Comparison of ENCODE assay signal across 8 cellular contexts in genomic region chr6:109236140-109237081, GRCh38.
DNase-seq lines count a peak whose midpoint lies in the region; ATAC-seq, FAIRE-seq and TF ChIP-seq lines count a peak whose summit lies in the region.

No MANE protein-coding gene starts in this region.

- H3K4me3 Mint-ChIP-seq in CD4-positive, alpha-beta T cell, result no peak overlapping the region

- H2AFZ ChIP-seq in HCT116 (ENCODE audit: low read depth, low read length, poor library complexity, severe bottlenecking), result no peak overlapping the region

- H3K9me3 ChIP-seq in CD4-positive, alpha-beta T cell (ENCODE audit: control insufficient read depth, low read length), result no peaks in the 10 kb centered on the region
- H3K9me3 ChIP-seq in HCT116 (ENCODE audit: control insufficient read depth in 1 of 2, insufficient read depth in 1 of 2, low read depth in 1 of 2, low read length in 2 of 2) (no peaks in the 10 kb centered on the region), body of pancreas (no peaks in the 10 kb centered on the region), small intestine (ENCODE audit: control insufficient read depth, low read depth) (no peaks in the 10 kb centered on the region)

- no peak for TF ChIP-seq CTCF in CD4-positive, alpha-beta T cell (IDR thresholded peaks at IDR 0.05)
- TF ChIP-seq CTCF in HCT116 (IDR thresholded peaks at IDR 0.05 in 2 of 3, conservative IDR thresholded peaks at IDR 0.05 in 1 of 3; ENCODE audit: borderline replicate concordance in 1 of 3, insufficient read depth in 1 of 3, low read depth in 2 of 3, low read length in 2 of 3) (0 out of 6 replicates have a peak, but pooled peaks of 1 of the 3 experiments have one; percentile 5), body of pancreas (IDR thresholded peaks at IDR 0.05) (peak in 6 of 7 experiments; percentile 19 to 64 (median 50))

- CTCF ChIA-PET in CD4-positive, alpha-beta T cell (lab: Charles Lee), result no interaction called here
- CTCF ChIA-PET in HCT116 (lab: Charles Lee), result no interaction called here

- H3K27me3 Mint-ChIP-seq in CD4-positive, alpha-beta T cell, result no peaks in the 10 kb centered on the region

- no peaks in the 10 kb centered on the region for H3K9me3 Mint-ChIP-seq in CD4-positive, alpha-beta T cell

- H3K4me3 ChIP-seq in HCT116 (replicated peaks in 1 of 2; ENCODE audit: low read depth in 1 of 2, low read length in 2 of 2) (no peak overlapping the region), body of pancreas (no peak overlapping the region), small intestine (ENCODE audit: low read depth in 1 of 2, low read length in 2 of 2) (no peak overlapping the region)

- peaks cover 0 to 7% of the 10 kb centered on the region in 2 experiments; a peak in 2 of 4 replicates for H3K4me1 ChIP-seq in HCT116 (ENCODE audit: control insufficient read depth in 1 of 2, insufficient read depth in 2 of 2, low read length in 2 of 2)
- no peaks in the 10 kb centered on the region for H3K4me1 ChIP-seq in body of pancreas
- H3K4me1 ChIP-seq in small intestine (ENCODE audit: control insufficient read depth in 2 of 2, insufficient read depth in 1 of 2, low read depth in 1 of 2, low read length in 1 of 2), result no peaks in the 10 kb centered on the region

- POLR2A ChIA-PET in CD4-positive, alpha-beta T cell (lab: Charles Lee), result interaction anchor here (1.0 to 1.6 kb wide), 2 partner anchors 146 to 388 kb away, joined by 3 to 4 read pairs; partner anchors contain the start of genes ARMC2 and CD164
- POLR2A ChIA-PET in HCT116 (lab: Charles Lee), result no interaction called here

- no peaks in the 10 kb centered on the region for H4K20me1 ChIP-seq in HCT116 (ENCODE audit: insufficient read depth)

- peaks cover 7% of the 10 kb centered on the region for H3K4me1 Mint-ChIP-seq in CD4-positive, alpha-beta T cell (ENCODE audit: low read depth)

- no TSS peak for BruUV-seq in HCT116 (replicated peaks; lab: Mats Ljungman, UMichigan)

- no peak overlapping the region for H3K27ac ChIP-seq in CD4-positive, alpha-beta T cell (ENCODE audit: low read depth, low read length)
- H3K27ac ChIP-seq in HCT116 (ENCODE audit: low read depth, low read length) (no peak overlapping the region), body of pancreas (peak overlapping the region in 1 of 4 donors; percentile 52), small intestine (ENCODE audit: low read depth in 1 of 2, low read length in 1 of 2) (peak overlapping the region in 1 of 2 donors; percentile 76)

- H3K27me3 ChIP-seq in CD4-positive, alpha-beta T cell (ENCODE audit: control insufficient read depth, insufficient read depth, low read length), result no peaks in the 10 kb centered on the region
- H3K27me3 ChIP-seq in HCT116 (ENCODE audit: insufficient read depth, low read length), result no peaks in the 10 kb centered on the region
- no peaks in the 10 kb centered on the region for H3K27me3 ChIP-seq in body of pancreas
- H3K27me3 ChIP-seq in small intestine (ENCODE audit: control insufficient read depth in 2 of 2, insufficient read depth in 2 of 2, low read length in 2 of 2), result no peaks in the 10 kb centered on the region

- no peaks in the 10 kb centered on the region for H3K36me3 ChIP-seq in HCT116 (ENCODE audit: control insufficient read depth in 1 of 2, insufficient read depth in 2 of 2, low read length in 2 of 2)
- H3K36me3 ChIP-seq in body of pancreas (replicated peaks in 1 of 2; ENCODE audit: insufficient read depth in 1 of 2, low read depth in 2 of 2), result no peaks in the 10 kb centered on the region
- no peaks in the 10 kb centered on the region for H3K36me3 ChIP-seq in small intestine (ENCODE audit: control insufficient read depth in 2 of 2, insufficient read depth in 2 of 2, low read length in 2 of 2)

- intact Hi-C loops in CD4-positive, alpha-beta T cell (cut with DNase I, micrococcal nuclease), result no loop called here
- intact Hi-C loops in HCT116 (cut with micrococcal nuclease), result no loop called here
- intact Hi-C loops in body of pancreas (cut with DNase I), result no loop called here

- TF ChIP-seq POLR2A in HCT116 (IDR thresholded peaks at IDR 0.05; ENCODE audit: borderline replicate concordance, extremely low read depth, insufficient read depth, insufficient read length), result no peak
- TF ChIP-seq POLR2A in body of pancreas (IDR thresholded peaks at IDR 0.05), result no peak

- H3K27ac Mint-ChIP-seq in CD4-positive, alpha-beta T cell, result peak overlapping the region; percentile 9

- H3K4me2 ChIP-seq in HCT116 (ENCODE audit: low read length), result no peak overlapping the region

- no peak overlapping the region for H3K9ac ChIP-seq in HCT116 (ENCODE audit: low read length)

- TF ChIP-seq RAD21 in HCT116 (IDR thresholded peaks at IDR 0.05; ENCODE audit: low read depth), result peak; percentile 24; the same call in 1 of the 2 replicates

- RAD21 ChIA-PET in HCT116 (lab: Charles Lee; ENCODE audit: low non-redundant PET in 1 of 2, low total read pairs in 2 of 2, uncharacterized antibody in 2 of 2, unreplicated experiment in 2 of 2), result no interaction called here

- WGBS in body of pancreas, 2 donors, result 42 to 67% methylated on average over 18 of the region's 18 CpGs
- 19 to 53% (median 38%) methylated on average over 18 of the region's 18 CpGs for WGBS in small intestine, 3 donors

- no peak for FAIRE-seq in small intestine (lab: Jason Lieb, UNC)
- no peak for FAIRE-seq in frontal cortex (lab: Jason Lieb, UNC)

- no peaks in the 10 kb centered on the region for H3K9me2 ChIP-seq in HCT116 (ENCODE audit: insufficient read depth)

- ATAC-seq in CD4-positive, alpha-beta T cell (ENCODE audit: poor library complexity), result peak; percentile 57
- ATAC-seq in HCT116, result peak; percentile 59
- peak; percentile 71 for ATAC-seq in body of pancreas

- DNase-seq in CD4-positive, alpha-beta T cell, result peak in 5 of 10 experiments; percentile 4 to 39 (median 14)
- DNase-seq in HCT116 (ENCODE audit: low read depth, low spot score) (no peak), NCI-H82 treated with DMSO at 0.1 percent for 48 hours (lab: John Stamatoyannopoulos, UW; ENCODE audit: unreplicated experiment) (peak; percentile 88), body of pancreas (peak; percentile 52 to 74 (median 68)), small intestine (peak; percentile 82), DMS79 treated with DMSO at 0.1 percent for 48 hours (lab: John Stamatoyannopoulos, UW) (no peak), SIG-M5 (lab: John Stamatoyannopoulos, UW) (no peak), frontal cortex (ENCODE audit: low spot score in 2 of 2) (no peak)

- H3K36me3 Mint-ChIP-seq in CD4-positive, alpha-beta T cell (ENCODE audit: low read depth), result no peaks in the 10 kb centered on the region

- no peaks in the 10 kb centered on the region for H3K79me2 ChIP-seq in HCT116 (ENCODE audit: insufficient read depth, low read length)

TF ChIP-seq in HCT116, 20 proteins besides CTCF, POLR2A, EP300 and RAD21:
- TF ChIP-seq JUND (IDR thresholded peaks at IDR 0.05) (no peak), EZH2phosphoT487 (IDR thresholded peaks at IDR 0.05; ENCODE audit: borderline replicate concordance) (no peak), ZNF274 (IDR thresholded peaks at IDR 0.05; ENCODE audit: low read depth, low read length) (no peak), TCF7L2 (IDR thresholded peaks at IDR 0.05; ENCODE audit: borderline replicate concordance, extremely low read depth, insufficient read depth, insufficient read length) (no peak)

Comparison
In these comparisons a context has a peak if more than half of its experiments do, and no peak if none do; other contexts are left out.
1. DNase-seq: peak in NCI-H82 treated with DMSO at 0.1 percent for 48 hours (single experiment), body of pancreas (4 of 4) and small intestine (single experiment); none in HCT116 (single experiment), DMS79 treated with DMSO at 0.1 percent for 48 hours (single experiment), SIG-M5 (single experiment) and frontal cortex (0 of 2).
2. Peak in every context shown above with its lines, with median percentiles within 50 percentile points of each other: ATAC-seq.